24 cellular contexts compared by ENCODE assay signal in the genomic region with DNA sequence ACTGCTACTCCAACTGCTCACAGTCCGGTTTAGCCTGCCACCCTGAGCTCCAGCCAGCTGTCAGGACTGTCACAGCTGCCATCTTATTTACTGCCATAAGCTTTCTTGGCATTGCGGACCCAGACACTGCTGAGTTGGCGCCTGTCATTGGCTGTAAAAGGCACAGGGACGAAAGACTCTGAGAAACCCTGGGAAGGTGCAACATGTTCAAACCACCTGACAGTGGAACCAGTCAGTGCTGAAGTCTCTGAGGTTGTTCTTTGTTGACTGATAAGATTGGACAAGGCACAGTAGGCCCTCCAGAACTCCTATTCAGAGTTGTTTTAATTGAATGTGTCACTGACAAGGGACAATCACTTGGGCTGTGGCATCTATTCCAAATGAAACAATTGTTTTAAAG.
"Had no signal": no experiment of that assay in that cellular context is flagged by ENCODE, and none has a peak within 500 bp of the region (broad histone marks: within the 10 kb centered on the region; RNA-seq: fewer than 3 reads in every experiment).

No MANE protein-coding gene starts in this region.

- ATAC-seq: activated CD8-positive, alpha-beta memory T cell treated with anti-CD3 and anti-CD28 coated beads, Interleukin-2, amount 10 ng/mL, durations not matched to agents 7 days and 5 days; activated CD8-positive, alpha-beta T cell treated with anti-CD3 and anti-CD28 coated beads for 36 hours; body of pancreas; foreskin keratinocyte; left lung; natural killer cell; right cardiac atrium; stimulated activated naive CD8-positive, alpha-beta T cell treated with anti-CD3 and anti-CD28 coated beads, Interleukin-15, Interleukin-2, amounts not matched to agents 100 U/mL and 50 U/mL, for 24 hours; upper lobe of right lung had no signal

- H3K4me3 ChIP-seq: body of pancreas, left lung, lung, ovary, psoas muscle, upper lobe of right lung had no signal

- H3K4me1 ChIP-seq: body of pancreas, foreskin keratinocyte, left lung, psoas muscle, upper lobe of right lung had no signal

- H3K4me3 Mint-ChIP-seq: activated CD4-positive, alpha-beta T cell treated with anti-CD3 and anti-CD28 coated beads, Interleukin-2, amount 10 ng/mL, durations not matched to agents 7 days and 5 days; activated CD8-positive, alpha-beta memory T cell treated with anti-CD3 and anti-CD28 coated beads, Interleukin-2, amount 10 ng/mL, durations not matched to agents 7 days and 5 days; activated CD8-positive, alpha-beta T cell treated with anti-CD3 and anti-CD28 coated beads for 36 hours; activated T-helper 1 cell treated with anti-CD3 and anti-CD28 coated beads, Interleukin-12 subunit alpha, Interleukin-12 subunit beta, Interleukin-2, Interleukin-4 antibody, amounts not matched to agents 30 ng/mL and 10 ng/mL and 1 ng/mL, durations not matched to agents 14 hours and 24 hours and 36 hours; immature natural killer cell; mesothelial cell of epicardium; natural killer cell had no signal

- DNase-seq: activated CD4-positive, alpha-beta T cell treated with anti-CD3 and anti-CD28 coated beads, Interleukin-2, amount 10 ng/mL, durations not matched to agents 7 days and 5 days; activated CD4-positive, CD25-positive, alpha-beta regulatory T cell treated with anti-CD3 and anti-CD28 coated beads, Interleukin-2, amount 50 U/mL, for 72 hours; activated CD8-positive, alpha-beta memory T cell treated with anti-CD3 and anti-CD28 coated beads, Interleukin-2, amount 10 ng/mL, durations not matched to agents 7 days and 5 days; activated CD8-positive, alpha-beta T cell treated with anti-CD3 and anti-CD28 coated beads for 36 hours; activated gamma-delta T cell; activated naive CD4-positive, alpha-beta T cell treated with anti-CD3 and anti-CD28 coated beads, Interleukin-2, amount 50 U/mL, for 16 hours; body of pancreas; effector memory CD4-positive, alpha-beta T cell; foreskin keratinocyte; immature natural killer cell; left lung; natural killer cell; ovary; psoas muscle; right cardiac atrium; stimulated activated CD4-positive, alpha-beta T cell treated with anti-CD3 and anti-CD28 coated beads, Interleukin-12 subunit alpha, Interleukin-12 subunit beta, amount 100 ng/mL, for 4 hours; stimulated activated CD4-positive, alpha-beta T cell treated with anti-CD3 and anti-CD28 coated beads, Interleukin-4, amount 100 ng/mL, for 4 hours; stimulated activated naive CD8-positive, alpha-beta T cell treated with anti-CD3 and anti-CD28 coated beads, Interleukin-15, Interleukin-2, amounts not matched to agents 100 U/mL and 50 U/mL, for 24 hours; upper lobe of right lung had no signal

- H3K9me3 Mint-ChIP-seq: activated CD4-positive, alpha-beta T cell treated with anti-CD3 and anti-CD28 coated beads, Interleukin-2, amount 10 ng/mL, durations not matched to agents 7 days and 5 days; activated CD8-positive, alpha-beta T cell treated with anti-CD3 and anti-CD28 coated beads for 36 hours; activated T-helper 1 cell treated with anti-CD3 and anti-CD28 coated beads, Interleukin-12 subunit alpha, Interleukin-12 subunit beta, Interleukin-2, Interleukin-4 antibody, amounts not matched to agents 30 ng/mL and 10 ng/mL and 1 ng/mL, durations not matched to agents 14 hours and 24 hours and 36 hours had no signal

- H3K36me3 ChIP-seq: left lung, neutrophil, ovary, upper lobe of right lung had no signal

- H3K4me1 Mint-ChIP-seq: activated CD4-positive, alpha-beta T cell treated with anti-CD3 and anti-CD28 coated beads, Interleukin-2, amount 10 ng/mL, durations not matched to agents 7 days and 5 days; activated CD8-positive, alpha-beta memory T cell treated with anti-CD3 and anti-CD28 coated beads, Interleukin-2, amount 10 ng/mL, durations not matched to agents 7 days and 5 days; immature natural killer cell; natural killer cell had no signal

- H3K36me3 Mint-ChIP-seq: activated CD8-positive, alpha-beta memory T cell treated with anti-CD3 and anti-CD28 coated beads, Interleukin-2, amount 10 ng/mL, durations not matched to agents 7 days and 5 days; immature natural killer cell; mesothelial cell of epicardium; natural killer cell had no signal

- H3K27me3 Mint-ChIP-seq: activated CD4-positive, alpha-beta T cell treated with anti-CD3 and anti-CD28 coated beads, Interleukin-2, amount 10 ng/mL, durations not matched to agents 7 days and 5 days; activated CD8-positive, alpha-beta memory T cell treated with anti-CD3 and anti-CD28 coated beads, Interleukin-2, amount 10 ng/mL, durations not matched to agents 7 days and 5 days; activated CD8-positive, alpha-beta T cell treated with anti-CD3 and anti-CD28 coated beads for 36 hours had no signal

- H3K27ac Mint-ChIP-seq: activated CD4-positive, alpha-beta T cell treated with anti-CD3 and anti-CD28 coated beads, Interleukin-2, amount 10 ng/mL, durations not matched to agents 7 days and 5 days; activated CD8-positive, alpha-beta memory T cell treated with anti-CD3 and anti-CD28 coated beads, Interleukin-2, amount 10 ng/mL, durations not matched to agents 7 days and 5 days; activated CD8-positive, alpha-beta T cell treated with anti-CD3 and anti-CD28 coated beads for 36 hours; activated T-helper 1 cell treated with anti-CD3 and anti-CD28 coated beads, Interleukin-12 subunit alpha, Interleukin-12 subunit beta, Interleukin-2, Interleukin-4 antibody, amounts not matched to agents 30 ng/mL and 10 ng/mL and 1 ng/mL, durations not matched to agents 14 hours and 24 hours and 36 hours; immature natural killer cell; mesothelial cell of epicardium; natural killer cell had no signal

- H3K9me3 ChIP-seq: body of pancreas, neutrophil, ovary, psoas muscle, upper lobe of right lung had no signal

- H3K27ac ChIP-seq: body of pancreas, foreskin keratinocyte, left lung, neutrophil, ovary, psoas muscle, upper lobe of right lung, VCaP had no signal

- H3K27me3 ChIP-seq: body of pancreas, foreskin keratinocyte, left lung, neutrophil, ovary, upper lobe of right lung had no signal
